ENCODE assay signal across 1 cellular context in genomic region chr2:98615481-98615880, GRCh38.
TF ChIP-seq lines count a peak whose summit lies in the region.

No MANE protein-coding gene starts in this region.

TF ChIP-seq in HepG2, 621 proteins besides CTCF, POLR2A, EP300 and RAD21:
- TF ChIP-seq IRF2 (CRISPR knock-in tag; IDR thresholded peaks at IDR 0.05), result no peak
- no peak for TF ChIP-seq ZNF556 (CRISPR knock-in tag; IDR thresholded peaks at IDR 0.05; ENCODE audit: borderline replicate concordance)
- TF ChIP-seq RBM22 (optimal IDR thresholded peaks at IDR 0.05; ENCODE audit: low read length), result peak; percentile 64
- TF ChIP-seq POLR2G (IDR thresholded peaks at IDR 0.05; ENCODE audit: low read depth, low read length), result 0 out of 2 replicates have a peak, but pooled peaks have one; percentile 43
- TF ChIP-seq PAF1 (CRISPR knock-in tag; IDR thresholded peaks at IDR 0.05), result peak; percentile 28; the same call in 1 of the 2 replicates
- 0 out of 2 replicates have a peak, but pooled peaks have one; percentile 16 for TF ChIP-seq POLR2AphosphoS5 (IDR thresholded peaks at IDR 0.05; ENCODE audit: low read depth, low read length)
